Comparison of ENCODE assay signal across 8 cellular contexts in the genomic region with DNA sequence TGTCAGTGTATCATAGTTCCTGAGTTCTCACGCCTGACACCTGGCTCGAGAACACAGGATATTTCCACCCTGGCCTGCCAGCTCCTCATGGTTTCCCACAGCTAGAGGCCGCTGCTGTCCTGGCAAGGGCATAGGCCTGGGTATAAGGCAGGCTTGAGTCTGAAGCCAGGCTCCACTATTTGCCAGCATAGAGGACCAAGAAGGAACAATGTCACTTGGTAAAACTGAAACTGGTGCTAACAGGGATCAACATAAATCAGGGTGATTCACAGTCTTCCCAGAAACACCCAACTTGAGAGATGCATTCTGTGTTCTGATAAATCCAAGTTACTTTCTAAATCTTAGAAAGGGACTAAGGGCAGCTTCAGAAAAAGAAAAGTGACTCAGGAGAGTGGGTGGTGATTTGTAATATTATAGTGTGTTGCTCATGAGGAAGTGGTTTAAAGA. TPM values are rescaled to one million over a fixed set of nuclear protein-coding genes. Genes with fewer than 3 reads are reported as not detected.
DNase-seq lines count a peak whose midpoint lies in the region; ATAC-seq, FAIRE-seq and TF ChIP-seq lines count a peak whose summit lies in the region.

No MANE protein-coding gene starts in this region.

- FAIRE-seq in GM18507 (lab: Jason Lieb, UNC) = peak; percentile 29

- no peak overlapping the region for H3K4me2 ChIP-seq in Karpas-422 (ENCODE audit: low read depth, low read length, poor library complexity, severe bottlenecking)

- no peaks in the 10 kb centered on the region for H3K36me3 ChIP-seq in Karpas-422 (ENCODE audit: insufficient read depth, low read length)
- H3K36me3 ChIP-seq in RWPE2 (ENCODE audit: low read depth) = no peaks in the 10 kb centered on the region
- no peaks in the 10 kb centered on the region for H3K36me3 ChIP-seq in adipocyte (ENCODE audit: control insufficient read depth, insufficient read depth, low read length, severe bottlenecking)
- H3K36me3 ChIP-seq in heart left ventricle = no peaks in the 10 kb centered on the region
- no peaks in the 10 kb centered on the region for H3K36me3 ChIP-seq in prostate gland

- 10 to 16% (median 14%) methylated on average over 3 of the region's 3 CpGs for WGBS in heart left ventricle, 4 donors
- 11% methylated on average over 3 of the region's 3 CpGs for WGBS in prostate gland

- peaks cover 3% of the 10 kb centered on the region; the same call in 1 of the 2 replicates for H3K4me1 ChIP-seq in Karpas-422 (ENCODE audit: low read length)
- peaks cover 27% of the 10 kb centered on the region for H3K4me1 ChIP-seq in RWPE2 (ENCODE audit: insufficient read depth, poor library complexity, severe bottlenecking)
- H3K4me1 ChIP-seq in adipocyte (ENCODE audit: control insufficient read depth, insufficient read depth, low read length) = peaks cover 27% of the 10 kb centered on the region
- peaks cover 0 to 36% (median 18%) of the 10 kb centered on the region in 12 donors for H3K4me1 ChIP-seq in heart left ventricle
- no peaks in the 10 kb centered on the region for H3K4me1 ChIP-seq in prostate gland (replicated peaks)

- H3K9ac ChIP-seq in Karpas-422 (ENCODE audit: low read length) (no peak overlapping the region), adipocyte (ENCODE audit: low read length) (peak overlapping the region; percentile 73)

- ATAC-seq in RWPE2 (ENCODE audit: low read depth) = peak; percentile 73
- peak; percentile 89 to 93 (median 92) for ATAC-seq in heart left ventricle

- H3K9me3 ChIP-seq in AG04450 (ENCODE audit: control insufficient read depth, insufficient read depth, low read length) (no peaks in the 10 kb centered on the region; the same call in 1 of the 2 replicates), Karpas-422 (ENCODE audit: low read length) (no peaks in the 10 kb centered on the region), RWPE2 (ENCODE audit: severe bottlenecking) (no peaks in the 10 kb centered on the region), adipocyte (ENCODE audit: control insufficient read depth, low read length) (no peaks in the 10 kb centered on the region), heart left ventricle (no peaks in the 10 kb centered on the region), prostate gland (no peaks in the 10 kb centered on the region)

- POLR2A ChIA-PET in AG04450 (lab: Yijun Ruan, JAX) = interaction anchor here (0.7 to 2.1 kb wide), 7 partner anchors 23 to 72 kb away, joined by 3 to 14 read pairs (median 6); a partner anchor contains a TSS

- H4K20me1 ChIP-seq in Karpas-422 (ENCODE audit: insufficient read depth, low read depth, low read length) = no peaks in the 10 kb centered on the region

- no peaks in the 10 kb centered on the region for H3K79me2 ChIP-seq in Karpas-422 (ENCODE audit: low read length)

- TF ChIP-seq CTCF in AG04450 (IDR thresholded peaks at IDR 0.05; ENCODE audit: low read depth, low read length) (peak; percentile 89), RWPE2 (IDR thresholded peaks at IDR 0.05; ENCODE audit: poor library complexity, severe bottlenecking) (peak; percentile 98), heart left ventricle (IDR thresholded peaks at IDR 0.05) (peak; percentile 71 to 91 (median 82)), prostate gland (IDR thresholded peaks at IDR 0.05) (peak in 3 of 4 experiments; percentile 90 to 94 (median 91))

- intact Hi-C loops in heart left ventricle (cut with DNase I) (loop anchor here in 9 of 10 donors (1.0 to 10.0 kb wide), 13 partner anchors 40 to 218 kb away; a partner anchor contains a TSS), prostate gland (cut with DNase I) (loop anchor here (5.0 kb wide), 3 partner anchors 55 to 180 kb away; a partner anchor contains a TSS)

- no peaks in the 10 kb centered on the region for H3K9me2 ChIP-seq in Karpas-422 (replicated peaks; ENCODE audit: insufficient read depth, low read length)

- CTCF ChIA-PET in AG04450 (lab: Charles Lee) = interaction anchor here (0.6 to 7.0 kb wide), 55 partner anchors 9 to 414 kb away, joined by 3 to 165 read pairs (median 7); a partner anchor contains a TSS

- H3K27me3 ChIP-seq in AG04450 (ENCODE audit: control insufficient read depth, insufficient read depth, low read length) (no peaks in the 10 kb centered on the region), Karpas-422 (ENCODE audit: low read length) (no peaks in the 10 kb centered on the region), RWPE2 (ENCODE audit: insufficient read depth, poor library complexity, severe bottlenecking) (no peaks in the 10 kb centered on the region), adipocyte (replicated peaks; ENCODE audit: control insufficient read depth, insufficient read depth, low read length) (no peaks in the 10 kb centered on the region), heart left ventricle (no peaks in the 10 kb centered on the region), prostate gland (replicated peaks; ENCODE audit: insufficient read depth) (no peaks in the 10 kb centered on the region)

- TF ChIP-seq POLR2A in heart left ventricle (IDR thresholded peaks at IDR 0.05) (no peak), prostate gland (IDR thresholded peaks at IDR 0.05) (no peak)

- no peak for DNase-seq in AG04450 (ENCODE audit: low read depth, low spot score)
- DNase-seq in GM18507 (ENCODE audit: extremely low spot score, insufficient read length, low read depth) = no peak
- DNase-seq in Karpas-422 = peak; percentile 86
- DNase-seq in RWPE2 (ENCODE audit: low spot score) = peak; percentile 84
- peak; percentile 93 for DNase-seq in adipocyte (ENCODE audit: low read depth)
- peak; percentile 81 to 87 (median 86) for DNase-seq in heart left ventricle
- DNase-seq in prostate gland (ENCODE audit: low spot score) = peak; percentile 89
- no peak for DNase-seq in NCI-H2171 (lab: John Stamatoyannopoulos, UW)

- H2AFZ ChIP-seq in Karpas-422 (ENCODE audit: low read length) = no peak overlapping the region

- H3K27ac ChIP-seq in AG04450 (ENCODE audit: low read depth, low read length) = peak overlapping the region; percentile 77
- H3K27ac ChIP-seq in Karpas-422 (ENCODE audit: low read length) = no peak overlapping the region
- H3K27ac ChIP-seq in RWPE2 (ENCODE audit: poor library complexity, severe bottlenecking) = peak overlapping the region; percentile 82
- peak overlapping the region in 11 of 12 donors; percentile 20 to 76 (median 41) for H3K27ac ChIP-seq in heart left ventricle
- peak overlapping the region in 1 of 2 donors; percentile 24 for H3K27ac ChIP-seq in prostate gland

- H3K4me3 ChIP-seq in AG04450 (ENCODE audit: low read depth, low read length) (peak overlapping the region; percentile 18; the same call in 1 of the 2 replicates), Karpas-422 (ENCODE audit: low read length) (no peak overlapping the region), RWPE2 (ENCODE audit: severe bottlenecking) (no peak overlapping the region), adipocyte (ENCODE audit: low read length) (peak overlapping the region; percentile 53), heart left ventricle (no peak overlapping the region), prostate gland (no peak overlapping the region)

RNA-seq across cellular contexts. Expression of a gene that starts 6.9 kb away (rescaled TPM):
- polyA plus RNA-seq in AG04450 (2011; rRNA removed) (3.9 and 5.2 TPM in 2 replicates), heart left ventricle (1 to 10 TPM; 2.8 to 5.1 TPM)
- polyA minus RNA-seq in AG04450 (2011; rRNA and poly(A)+ RNA removed) = 1.3 and 3.0 TPM in 2 replicates
- not detected in 2 replicates for total RNA-seq in Karpas-422 (2014; rRNA removed; shearing (Covaris generic); ENCODE audit: low replicate concordance)
- total RNA-seq in heart left ventricle (1 to 10 TPM in 8 of 9 donors, not detected in 1; 1.3 to 4.0 (median 2.4) TPM), prostate gland (10 to 100 TPM; 14.1 to 22.6 TPM)

RNA-seq across cellular contexts. Expression of a gene that starts 23.5 kb away (rescaled TPM):
- polyA plus RNA-seq in AG04450 (2011; rRNA removed) (1.8 and 3.2 TPM in 2 replicates), heart left ventricle (1 to 10 TPM; 1.6 to 5.2 TPM)
- 1.6 and 2.1 TPM in 2 replicates for polyA minus RNA-seq in AG04450 (2011; rRNA and poly(A)+ RNA removed)
- total RNA-seq in Karpas-422 (2014; rRNA removed; shearing (Covaris generic); ENCODE audit: low replicate concordance) = not detected in 2 replicates
- total RNA-seq in heart left ventricle (1 to 10 TPM in 4 of 9 donors, under 1 TPM in 3, not detected in 2; 0.57 to 5.9 (median 1.1) TPM), prostate gland (under 1 TPM in 1 of 2 donors, not detected in 1; 0.46 TPM)

RNA-seq across cellular contexts. Expression of a gene that starts 27.0 kb away (rescaled TPM):
- 20.0 and 20.7 TPM in 2 replicates for polyA plus RNA-seq in AG04450 (2011; rRNA removed)
- 3.6 and 5.1 TPM in 2 replicates for polyA minus RNA-seq in AG04450 (2011; rRNA and poly(A)+ RNA removed)
- 1.2 TPM in 1 of 2 replicates, not detected in the other for total RNA-seq in Karpas-422 (2014; rRNA removed; shearing (Covaris generic); ENCODE audit: low replicate concordance)
- total RNA-seq in heart left ventricle = 100 to 1,000 TPM in 4 of 9 donors, 10 to 100 TPM in 5; 56.9 to 214 (median 96.1) TPM
- 100 to 1,000 TPM; 214 to 398 TPM for polyA plus RNA-seq in heart left ventricle
- total RNA-seq in prostate gland = 10 to 100 TPM; 56.3 to 71.3 TPM

RNA-seq across cellular contexts. Expression of a gene that starts 31.9 kb away (rescaled TPM):
- polyA plus RNA-seq in AG04450 (2011; rRNA removed) = 0.25 and 0.42 TPM in 2 replicates
- polyA minus RNA-seq in AG04450 (2011; rRNA and poly(A)+ RNA removed) = not detected in 2 replicates
- not detected in 2 replicates for total RNA-seq in Karpas-422 (2014; rRNA removed; shearing (Covaris generic); ENCODE audit: low replicate concordance)
- total RNA-seq in heart left ventricle = not detected
- polyA plus RNA-seq in heart left ventricle = not detected
- not detected for total RNA-seq in prostate gland

RNA-seq across cellular contexts. Expression of a gene that starts 36.8 kb away (rescaled TPM):
- polyA plus RNA-seq in AG04450 (2011; rRNA removed) = 1,379 and 2,089 TPM in 2 replicates
- polyA minus RNA-seq in AG04450 (2011; rRNA and poly(A)+ RNA removed) = 566 and 765 TPM in 2 replicates
- 26.8 and 43.3 TPM in 2 replicates for total RNA-seq in Karpas-422 (2014; rRNA removed; shearing (Covaris generic); ENCODE audit: low replicate concordance)
- 100 to 1,000 TPM; 157 to 415 (median 301) TPM for total RNA-seq in heart left ventricle
- polyA plus RNA-seq in heart left ventricle = 1,000 to 10,000 TPM in 1 of 2 donors, 100 to 1,000 TPM in 1; 371 to 1,213 TPM
- 100 to 1,000 TPM; 184 to 279 TPM for total RNA-seq in prostate gland

Comparison
In these comparisons a context has a peak if more than half of its experiments do, and no peak if none do; other contexts are left out.
1. DNase-seq: peak in Karpas-422 (single experiment), RWPE2 (single experiment), adipocyte (single experiment), heart left ventricle (5 of 5) and prostate gland (single experiment); none in AG04450 (single experiment), GM18507 (single experiment) and NCI-H2171 (single experiment).
2. H3K4me3 ChIP-seq: peak in AG04450 (single experiment) and adipocyte (single experiment); none in Karpas-422 (single experiment), RWPE2 (single experiment), heart left ventricle (0 of 12) and prostate gland (0 of 2).
3. RNA of a gene that starts 27.0 kb away (total RNA-seq): 56.9 to 214 TPM in heart left ventricle and 56.3 to 71.3 TPM in prostate gland; 1.2 TPM in Karpas-422; every median in the first group is over 10 times any median in the second.
4. Peak in every context shown above with its lines, with median percentiles within 50 percentile points of each other: CTCF ChIP-seq.